In genomic region chr20:36330091-36330490, GRCh38 we compare ENCODE assay signal across 25 cellular contexts.
"Had no signal": no experiment of that assay in that cellular context is flagged by ENCODE, and none has a peak within 500 bp of the region (broad histone marks: within the 10 kb centered on the region; RNA-seq: fewer than 3 reads in every experiment).

No MANE protein-coding gene starts in this region.

- ATAC-seq: natural killer cell treated with Interleukin-12 subunit alpha and Interleukin-12 subunit beta and Interleukin-15 and Interleukin-18, amount 100 ng/mL, for 72 hours; pancreas; right lobe of liver; stimulated activated effector memory CD8-positive, alpha-beta T cell treated with anti-CD3 and anti-CD28 coated beads, Interleukin-12 subunit alpha, Interleukin-12 subunit beta, amount 100 ng/mL, for 72 hours; stimulated activated naive B cell treated with anti-CD40 and anti-IgM and Interleukin-4, amounts not matched to agents 10 μg/mL and 1 μg/mL and 100 μg/mL, for 72 hours had no signal

- H3K27ac ChIP-seq: neutrophil, pancreas, prostate gland, right lobe of liver, sigmoid colon, stomach, thoracic aorta, thyroid gland, tibial nerve, upper lobe of left lung, vagina had no signal

- DNase-seq: nephron progenitor cell; nucleus accumbens; retina; right lobe of liver; sigmoid colon; small intestine; stimulated activated CD4-positive, alpha-beta T cell treated with anti-CD3 and anti-CD28 coated beads, Interleukin-15, amount 100 ng/mL, for 24 hours; stimulated activated CD4-positive, alpha-beta T cell treated with anti-CD3 and anti-CD28 coated beads, Interleukin-2, amount 100 ng/mL, for 24 hours; stimulated activated CD4-positive, alpha-beta T cell treated with anti-CD3 and anti-CD28 coated beads, Interleukin-2, amount 100 ng/mL, for 48 hours; stimulated activated CD4-positive, alpha-beta T cell treated with anti-CD3 and anti-CD28 coated beads, Interleukin-4, amount 100 ng/mL, for 24 hours; stimulated activated naive B cell treated with anti-CD40 and anti-IgM and Interleukin-4, amounts not matched to agents 10 μg/mL and 1 μg/mL and 100 μg/mL, for 72 hours; stimulated activated naive CD4-positive, alpha-beta T cell treated with Interleukin-2 at 50 U/mL for 16 hours; stomach; thyroid gland; upper lobe of left lung had no signal

- H3K4me1 Mint-ChIP-seq: stimulated activated effector memory CD8-positive, alpha-beta T cell treated with anti-CD3 and anti-CD28 coated beads, Interleukin-12 subunit alpha, Interleukin-12 subunit beta, amount 100 ng/mL, for 72 hours; stimulated activated naive B cell treated with anti-CD40 and anti-IgM and Interleukin-4, amounts not matched to agents 10 μg/mL and 1 μg/mL and 100 μg/mL, for 72 hours had no signal

- H3K36me3 ChIP-seq: neutrophil, pancreas, prostate gland, right lobe of liver, sigmoid colon, stomach, thoracic aorta, thyroid gland, tibial nerve, upper lobe of left lung, vagina had no signal

- H3K4me3 Mint-ChIP-seq: natural killer cell treated with Interleukin-12 subunit alpha and Interleukin-12 subunit beta and Interleukin-15 and Interleukin-18, amount 100 ng/mL, for 72 hours; nephron progenitor cell; neural crest cell; stimulated activated effector memory CD8-positive, alpha-beta T cell treated with anti-CD3 and anti-CD28 coated beads, Interleukin-12 subunit alpha, Interleukin-12 subunit beta, amount 100 ng/mL, for 72 hours; stimulated activated naive B cell treated with anti-CD40 and anti-IgM and Interleukin-4, amounts not matched to agents 10 μg/mL and 1 μg/mL and 100 μg/mL, for 72 hours; stimulated activated naive CD8-positive, alpha-beta T cell treated with anti-CD3 and anti-CD28 coated beads, Interleukin-15, Interleukin-2, amounts not matched to agents 100 ng/mL and 50 ng/mL, for 24 hours had no signal

- H3K9me3 Mint-ChIP-seq: natural killer cell treated with Interleukin-12 subunit alpha and Interleukin-12 subunit beta and Interleukin-15 and Interleukin-18, amount 100 ng/mL, for 72 hours had no signal

- H3K4me3 ChIP-seq: pancreas, prostate gland, right lobe of liver, sigmoid colon, stomach, thoracic aorta, thyroid gland, tibial nerve, upper lobe of left lung, vagina had no signal

- H3K4me1 ChIP-seq: pancreas, prostate gland, right lobe of liver, sigmoid colon, stomach, thyroid gland, tibial nerve, upper lobe of left lung, vagina had no signal

- H3K36me3 Mint-ChIP-seq: stimulated activated effector memory CD8-positive, alpha-beta T cell treated with anti-CD3 and anti-CD28 coated beads, Interleukin-12 subunit alpha, Interleukin-12 subunit beta, amount 100 ng/mL, for 72 hours had no signal

- H3K9me3 ChIP-seq: neutrophil, pancreas, prostate gland, right lobe of liver, thyroid gland, vagina had no signal

- H3K27ac Mint-ChIP-seq: natural killer cell treated with Interleukin-12 subunit alpha and Interleukin-12 subunit beta and Interleukin-15 and Interleukin-18, amount 100 ng/mL, for 72 hours; nephron progenitor cell; stimulated activated effector memory CD8-positive, alpha-beta T cell treated with anti-CD3 and anti-CD28 coated beads, Interleukin-12 subunit alpha, Interleukin-12 subunit beta, amount 100 ng/mL, for 72 hours; stimulated activated naive B cell treated with anti-CD40 and anti-IgM and Interleukin-4, amounts not matched to agents 10 μg/mL and 1 μg/mL and 100 μg/mL, for 72 hours; stimulated activated naive CD8-positive, alpha-beta T cell treated with anti-CD3 and anti-CD28 coated beads, Interleukin-15, Interleukin-2, amounts not matched to agents 100 ng/mL and 50 ng/mL, for 24 hours had no signal

- H3K27me3 ChIP-seq: pancreas, right lobe of liver, thyroid gland, upper lobe of left lung, vagina had no signal
